In genomic region chr10:25177754-25178135, GRCh38 we compare ENCODE assay signal across 27 cellular contexts. TPM values are rescaled to one million over a fixed set of nuclear protein-coding genes. Genes with fewer than 3 reads are reported as not detected.
"Had no signal": no experiment of that assay in that cellular context is flagged by ENCODE, and none has a peak within 500 bp of the region (broad histone marks: within the 10 kb centered on the region; RNA-seq: fewer than 3 reads in every experiment).

No MANE protein-coding gene starts in this region.

- H3K36me3 Mint-ChIP-seq: activated naive CD8-positive, alpha-beta T cell treated with anti-CD3 and anti-CD28 coated beads, Interleukin-2, amount 10 ng/mL, durations not matched to agents 7 days and 5 days; stimulated activated effector memory CD8-positive, alpha-beta T cell treated with anti-CD3 and anti-CD28 coated beads, Interleukin-12 subunit alpha, Interleukin-12 subunit beta, amount 100 ng/mL, for 72 hours had no signal

- H3K9me3 Mint-ChIP-seq: activated naive CD4-positive, alpha-beta T cell treated with anti-CD3 and anti-CD28 coated beads for 36 hours; activated naive CD8-positive, alpha-beta T cell treated with anti-CD3 and anti-CD28 coated beads, Interleukin-2, amount 10 ng/mL, durations not matched to agents 7 days and 5 days had no signal

- H3K27ac Mint-ChIP-seq: activated B cell treated with CpG ODN at 0.5 μM for 24 hours; activated CD4-positive, alpha-beta T cell treated with anti-CD3 and anti-CD28 coated beads for 36 hours; activated naive CD4-positive, alpha-beta T cell treated with anti-CD3 and anti-CD28 coated beads for 36 hours; activated naive CD8-positive, alpha-beta T cell treated with anti-CD3 and anti-CD28 coated beads, Interleukin-2, amount 10 ng/mL, durations not matched to agents 7 days and 5 days; natural killer cell; stimulated activated effector memory CD8-positive, alpha-beta T cell treated with anti-CD3 and anti-CD28 coated beads, Interleukin-12 subunit alpha, Interleukin-12 subunit beta, amount 100 ng/mL, for 72 hours; stimulated activated naive CD8-positive, alpha-beta T cell treated with anti-CD3 and anti-CD28 coated beads, Interleukin-15, amount 100 ng/mL, for 72 hours had no signal

- H3K4me3 Mint-ChIP-seq: activated B cell treated with CpG ODN at 0.5 μM for 24 hours; activated CD4-positive, alpha-beta T cell treated with anti-CD3 and anti-CD28 coated beads for 36 hours; activated naive CD4-positive, alpha-beta T cell treated with anti-CD3 and anti-CD28 coated beads for 36 hours; activated naive CD8-positive, alpha-beta T cell treated with anti-CD3 and anti-CD28 coated beads, Interleukin-2, amount 10 ng/mL, durations not matched to agents 7 days and 5 days; activated T-cell treated with anti-CD3 and anti-CD28 coated beads, Interleukin-2, amount 50 U/mL, for 4 hours; natural killer cell; stimulated activated effector memory CD8-positive, alpha-beta T cell treated with anti-CD3 and anti-CD28 coated beads, Interleukin-12 subunit alpha, Interleukin-12 subunit beta, amount 100 ng/mL, for 72 hours had no signal

- DNase-seq: activated B cell treated with CpG ODN at 0.5 μM for 24 hours; activated CD4-positive, alpha-beta T cell treated with anti-CD3 and anti-CD28 coated beads for 36 hours; activated CD4-positive, alpha-beta T cell treated with anti-CD3 and anti-CD28 coated beads, Interleukin-2, amount 50 U/mL, for 48 hours; activated CD8-positive, alpha-beta memory T cell treated with anti-CD3 and anti-CD28 coated beads, Interleukin-2, amount 50 U/mL, for 48 hours; activated naive CD4-positive, alpha-beta T cell treated with anti-CD3 and anti-CD28 coated beads for 36 hours; activated naive CD8-positive, alpha-beta T cell treated with anti-CD3 and anti-CD28 coated beads, Interleukin-2, amount 10 ng/mL, durations not matched to agents 7 days and 5 days; activated T-cell treated with anti-CD3 and anti-CD28 coated beads, Interleukin-2, amount 50 U/mL, for 4 hours; amniotic stem cell; dermis blood vessel endothelial cell; effector memory CD4-positive, alpha-beta T cell; head of caudate nucleus; left ventricle myocardium superior; mammary epithelial cell; midbrain; natural killer cell; occipital lobe; posterior cingulate gyrus; right lobe of liver; stimulated activated CD4-positive, alpha-beta T cell treated with anti-CD3 and anti-CD28 coated beads, Interleukin-2, amount 100 ng/mL, for 24 hours; stimulated activated naive CD8-positive, alpha-beta T cell treated with anti-CD3 and anti-CD28 coated beads, Interleukin-15, amount 100 ng/mL, for 72 hours; T-helper 9 cell; tibial artery had no signal

- H3K4me1 Mint-ChIP-seq: natural killer cell; stimulated activated effector memory CD8-positive, alpha-beta T cell treated with anti-CD3 and anti-CD28 coated beads, Interleukin-12 subunit alpha, Interleukin-12 subunit beta, amount 100 ng/mL, for 72 hours had no signal

RNA-seq across cellular contexts. Expression of gene GPR158, which starts 2.9 kb away (rescaled TPM):
- total RNA-seq: activated B cell treated with CpG ODN at 0.5 μM for 24 hours; activated CD4-positive, alpha-beta T cell treated with anti-CD3 and anti-CD28 coated beads for 36 hours; activated CD8-positive, alpha-beta memory T cell treated with anti-CD3 and anti-CD28 coated beads for 36 hours; activated naive CD4-positive, alpha-beta T cell treated with anti-CD3 and anti-CD28 coated beads for 36 hours; activated naive CD8-positive, alpha-beta T cell treated with anti-CD3 and anti-CD28 coated beads, Interleukin-2, amount 10 ng/mL, durations not matched to agents 7 days and 5 days; activated T-cell treated with anti-CD3 and anti-CD28 coated beads, Interleukin-2, amount 50 U/mL, for 4 hours; dermis blood vessel endothelial cell; endothelial cell of umbilical vein; esophagus mucosa; left ventricle myocardium superior; mammary epithelial cell; natural killer cell; T-helper 1 cell treated with Interleukin-12 subunit alpha and Interleukin-12 subunit beta and Interleukin-4 antibody, amounts not matched to agents 30 ng/mL and 1 ng/mL, for 36 hours had no signal
